In the genomic region with DNA sequence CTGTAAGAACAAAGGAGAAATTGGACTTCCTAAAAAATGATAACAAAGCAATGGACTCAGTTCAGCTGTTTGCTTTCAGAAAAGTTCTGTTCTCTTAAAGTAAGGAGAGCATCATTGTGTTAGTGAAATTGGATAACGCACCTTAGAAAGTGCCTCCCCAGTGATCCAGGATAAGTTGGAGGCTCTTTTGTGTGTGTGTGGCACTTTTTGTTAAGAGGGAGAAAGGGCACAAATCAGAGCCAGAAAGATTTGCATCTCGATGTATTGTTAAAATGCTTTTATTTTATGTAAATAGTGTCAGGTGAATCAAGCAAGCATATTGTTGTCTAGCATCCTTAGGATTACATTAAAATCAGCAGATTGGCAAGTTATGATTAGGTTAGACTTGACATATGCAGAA, we compare ENCODE assay signal across 10 cellular contexts. TPM values are rescaled to one million over a fixed set of nuclear protein-coding genes. Genes with fewer than 3 reads are reported as not detected.
DNase-seq lines count a peak whose midpoint lies in the region; ATAC-seq and TF ChIP-seq lines count a peak whose summit lies in the region.
"Had no signal": no experiment of that assay in that cellular context is flagged by ENCODE, and none has a peak within 500 bp of the region (broad histone marks: within the 10 kb centered on the region; RNA-seq: fewer than 3 reads in every experiment).

No MANE protein-coding gene starts in this region.

- H3K9me3 ChIP-seq in CD4-positive, alpha-beta memory T cell (ENCODE audit: control insufficient read depth in 1 of 2, low read length in 2 of 2): no peaks in the 10 kb centered on the region
- H3K9me3 ChIP-seq in HUES48 (ENCODE audit: control insufficient read depth, insufficient read depth, low read length): 0 out of 2 replicates have a peak, but pooled peaks cover 2% of the 10 kb centered on the region
- no peaks in the 10 kb centered on the region for H3K9me3 ChIP-seq in duodenal mucosa (ENCODE audit: control insufficient read depth in 1 of 2, low read length in 2 of 2)
- H3K9me3 ChIP-seq in neural progenitor cell (ENCODE audit: low read depth): no peaks in the 10 kb centered on the region
- H3K9me3 ChIP-seq: upper lobe of right lung had no signal

- H3K4me1 Mint-ChIP-seq in CD4-positive, alpha-beta memory T cell: peaks cover 30 to 47% (median 42%) of the 10 kb centered on the region in 4 donors
- H3K4me1 Mint-ChIP-seq in neural progenitor cell: peaks cover 20% of the 10 kb centered on the region

- intact Hi-C loops in CD4-positive, alpha-beta memory T cell (cut with micrococcal nuclease): loop anchor here (10.0 kb wide), 1 partner anchor 59 kb away; no protein-coding TSS in a partner anchor
- intact Hi-C loops in lower leg skin (cut with DNase I; ENCODE audit: low total_unique reads): no loop called here

- peaks cover 67% of the 10 kb centered on the region for H3K79me2 ChIP-seq in neural progenitor cell (ENCODE audit: low read depth)

- CTCF ChIA-PET in CD4-positive, alpha-beta memory T cell (lab: Charles Lee; ENCODE audit: partially characterized antibody): interaction anchor here (1.3 kb wide), 1 partner anchor 231 kb away, joined by 3 read pairs; no protein-coding TSS in a partner anchor

- H3K27me3 Mint-ChIP-seq in CD4-positive, alpha-beta memory T cell: no peaks in the 10 kb centered on the region
- peaks cover 4% of the 10 kb centered on the region for H3K27me3 Mint-ChIP-seq in neural progenitor cell (ENCODE audit: insufficient read depth, low read depth)

- no peaks in the 10 kb centered on the region for H3K27me3 ChIP-seq in CD4-positive, alpha-beta memory T cell (ENCODE audit: insufficient read depth, low read length)
- no peaks in the 10 kb centered on the region for H3K27me3 ChIP-seq in HUES48 (ENCODE audit: control insufficient read depth, insufficient read depth, low read length)
- no peaks in the 10 kb centered on the region for H3K27me3 ChIP-seq in duodenal mucosa (ENCODE audit: control insufficient read depth in 1 of 2, insufficient read depth in 2 of 2, low read length in 2 of 2)
- no peaks in the 10 kb centered on the region for H3K27me3 ChIP-seq in neural progenitor cell
- H3K27me3 ChIP-seq: upper lobe of right lung had no signal

- H3K9ac ChIP-seq in HUES48 (ENCODE audit: low read depth, low read length) (peak overlapping the region; percentile 54; the same call in 1 of the 2 replicates), duodenal mucosa (ENCODE audit: low read depth in 1 of 2, low read length in 2 of 2) (peak overlapping the region in 1 of 2 donors; percentile 26), neural progenitor cell (no peak overlapping the region)

- H2AFZ ChIP-seq in neural progenitor cell (replicated peaks): no peak overlapping the region

- peak overlapping the region; percentile 98 for H3K4me2 ChIP-seq in neural progenitor cell

- peaks cover 26% of the 10 kb centered on the region for H4K20me1 ChIP-seq in neural progenitor cell (ENCODE audit: low read depth)

- H3F3A ChIP-seq in neural progenitor cell (ENCODE audit: low read depth): peaks cover 10% of the 10 kb centered on the region

- peak overlapping the region in 3 of 7 donors; percentile 25 to 93 (median 77) for H3K27ac Mint-ChIP-seq in CD4-positive, alpha-beta memory T cell
- H3K27ac Mint-ChIP-seq in neural progenitor cell: peak overlapping the region; percentile 65

- no peak overlapping the region for H3K4me3 ChIP-seq in CD4-positive, alpha-beta memory T cell (ENCODE audit: low read length in 2 of 2)
- H3K4me3 ChIP-seq in HUES48 (ENCODE audit: low read depth, low read length) (peak overlapping the region; percentile 77), duodenal mucosa (ENCODE audit: low read depth in 1 of 2, low read length in 2 of 2) (peak overlapping the region; percentile 79 to 90), neural progenitor cell (peak overlapping the region; percentile 71), lower leg skin (ENCODE audit: low read depth, poor library complexity, severe bottlenecking) (no peak overlapping the region)

- H3K27ac ChIP-seq in CD4-positive, alpha-beta memory T cell (ENCODE audit: low read depth, low read length): no peak overlapping the region
- no peak overlapping the region for H3K27ac ChIP-seq in HUES48 (ENCODE audit: low read depth, low read length)
- H3K27ac ChIP-seq in duodenal mucosa (ENCODE audit: low read depth, low read length): no peak overlapping the region
- no peak overlapping the region for H3K27ac ChIP-seq in neural progenitor cell
- H3K27ac ChIP-seq: upper lobe of right lung had no signal

- peaks cover 27% of the 10 kb centered on the region for H3K4me1 ChIP-seq in CD4-positive, alpha-beta memory T cell (ENCODE audit: insufficient read depth, low read length)
- H3K4me1 ChIP-seq in HUES48 (ENCODE audit: control insufficient read depth, insufficient read depth, low read length): peaks cover 23% of the 10 kb centered on the region
- H3K4me1 ChIP-seq in duodenal mucosa (ENCODE audit: control insufficient read depth in 1 of 2, insufficient read depth in 2 of 2, low read length in 2 of 2): peaks cover 23 to 32% of the 10 kb centered on the region in 2 donors
- peaks cover 21% of the 10 kb centered on the region for H3K4me1 ChIP-seq in neural progenitor cell

- H3K4me3 Mint-ChIP-seq in CD4-positive, alpha-beta memory T cell: peak overlapping the region; percentile 16 to 70 (median 52)
- peak overlapping the region; percentile 100 for H3K4me3 Mint-ChIP-seq in neural progenitor cell

- WGBS in lower leg skin, 2 donors: 73 to 82% methylated on average over 2 of the region's 2 CpGs

- TF ChIP-seq POLR2A in lower leg skin (IDR thresholded peaks at IDR 0.05): no peak

- peaks cover 0 to 3% (median 0%) of the 10 kb centered on the region in 8 donors for H3K9me3 Mint-ChIP-seq in CD4-positive, alpha-beta memory T cell
- no peaks in the 10 kb centered on the region for H3K9me3 Mint-ChIP-seq in neural progenitor cell

- no peak for DNase-seq in CD4-positive, alpha-beta memory T cell
- peak; percentile 66 for DNase-seq in neural progenitor cell (ENCODE audit: low spot score)
- no peak for DNase-seq in ureter (ENCODE audit: low spot score)
- DNase-seq in lower leg skin (ENCODE audit: low spot score in 2 of 2): no peak
- no peak for DNase-seq in dedifferentiated amniotic fluid mesenchymal stem cell (ENCODE audit: extremely low spot score)
- DNase-seq: activated CD4-positive, alpha-beta T cell treated with anti-CD3 and anti-CD28 coated beads, Interleukin-2, amount 50 U/mL, for 4 hours; upper lobe of right lung had no signal

- POLR2A ChIA-PET in CD4-positive, alpha-beta memory T cell (lab: Charles Lee; ENCODE audit: partially characterized antibody): no interaction called here

- no peak for ATAC-seq in HG03196 (IDR thresholded peaks at IDR 0.05; ENCODE audit: unreplicated experiment)
- ATAC-seq: upper lobe of right lung had no signal

- TF ChIP-seq CTCF in neural progenitor cell (IDR thresholded peaks at IDR 0.05) (no peak), lower leg skin (IDR thresholded peaks at IDR 0.05) (no peak)

- peaks cover 15 to 21% of the 10 kb centered on the region in 2 donors for H3K36me3 Mint-ChIP-seq in CD4-positive, alpha-beta memory T cell
- H3K36me3 Mint-ChIP-seq in neural progenitor cell: peaks cover 11% of the 10 kb centered on the region

- H3K36me3 ChIP-seq in CD4-positive, alpha-beta memory T cell (ENCODE audit: insufficient read depth, low read length): no peaks in the 10 kb centered on the region
- H3K36me3 ChIP-seq in HUES48 (ENCODE audit: control insufficient read depth, insufficient read depth, low read length) (no peaks in the 10 kb centered on the region), duodenal mucosa (ENCODE audit: control insufficient read depth in 1 of 2, insufficient read depth in 2 of 2, low read length in 2 of 2) (no peaks in the 10 kb centered on the region), neural progenitor cell (no peaks in the 10 kb centered on the region)
- H3K36me3 ChIP-seq: upper lobe of right lung had no signal

RNA-seq across cellular contexts. Expression of a gene that starts 2.1 kb away (rescaled TPM):
- total RNA-seq in CD4-positive, alpha-beta memory T cell: 10 to 100 TPM; 17.2 to 21.8 TPM
- 10 to 100 TPM in 1 of 2 donors, 1 to 10 TPM in 1; 8.4 to 13.3 TPM for polyA plus RNA-seq in CD4-positive, alpha-beta memory T cell
- total RNA-seq in neural progenitor cell (ENCODE audit: low replicate concordance) (40.4 and 62.6 TPM in 2 replicates), ureter (30.4 TPM), lower leg skin (10 to 100 TPM; 19.1 to 39.2 (median 27.1) TPM)

Comparison
In these comparisons a context has a peak if more than half of its experiments do, and no peak if none do; other contexts are left out.
1. H3K4me3 ChIP-seq: peak in HUES48 (single experiment), duodenal mucosa (2 of 2) and neural progenitor cell (single experiment); none in CD4-positive, alpha-beta memory T cell (0 of 2) and lower leg skin (single experiment).